Comparison of ENCODE assay signal across 25 cellular contexts in genomic region chr5:130974284-130974683, GRCh38.
"Had no signal": no experiment of that assay in that cellular context is flagged by ENCODE, and none has a peak within 500 bp of the region (broad histone marks: within the 10 kb centered on the region; RNA-seq: fewer than 3 reads in every experiment).

No MANE protein-coding gene starts in this region.

- H3K4me1 ChIP-seq: ascending aorta, breast epithelium had no signal

- H3K36me3 ChIP-seq: ascending aorta, breast epithelium had no signal

- DNase-seq: activated CD4-positive, alpha-beta memory T cell treated with anti-CD3 and anti-CD28 coated beads, Interleukin-2, amount 10 ng/mL, durations not matched to agents 7 days and 5 days; activated CD4-positive, alpha-beta T cell treated with anti-CD3 and anti-CD28 coated beads for 1 hour; activated CD4-positive, alpha-beta T cell treated with anti-CD3 and anti-CD28 coated beads for 4 hours; activated CD4-positive, alpha-beta T cell treated with anti-CD3 and anti-CD28 coated beads, Interleukin-2, amount 10 ng/mL, durations not matched to agents 7 days and 5 days; activated CD4-positive, alpha-beta T cell treated with anti-CD3 and anti-CD28 coated beads, Interleukin-2, amount 50 U/mL, for 4 hours; activated CD8-positive, alpha-beta memory T cell treated with anti-CD3 and anti-CD28 coated beads, Interleukin-2, amount 50 U/mL, for 48 hours; activated gamma-delta T cell; activated naive CD4-positive, alpha-beta T cell; activated naive CD4-positive, alpha-beta T cell treated with anti-CD3 and anti-CD28 coated beads, Interleukin-2, amount 10 ng/mL, durations not matched to agents 7 days and 5 days; activated naive CD8-positive, alpha-beta T cell treated with anti-CD3 and anti-CD28 coated beads, Interleukin-2, amount 10 ng/mL, durations not matched to agents 7 days and 5 days; activated T-cell treated with anti-CD3 and anti-CD28 coated beads for 4 hours; activated T-cell treated with anti-CD3 and anti-CD28 coated beads, Interleukin-2, amount 50 U/mL, for 24 hours; activated T-cell treated with anti-CD3 and anti-CD28 coated beads, Interleukin-2, amount 50 U/mL, for 72 hours; dorsolateral prefrontal cortex; effector memory CD4-positive, alpha-beta T cell; endodermal cell; head of caudate nucleus; T-helper 2 cell had no signal

- H3K27ac ChIP-seq: ascending aorta, breast epithelium, coronary artery, dorsolateral prefrontal cortex, VCaP had no signal

- ATAC-seq: activated naive CD4-positive, alpha-beta T cell treated with anti-CD3 and anti-CD28 coated beads, Interleukin-2, amount 50 U/mL, for 72 hours; activated T-cell treated with anti-CD3 and anti-CD28 coated beads, Interleukin-2, amount 50 U/mL, for 72 hours; esophagus mucosa; WTC11 had no signal

- H3K9me3 ChIP-seq: ascending aorta, breast epithelium had no signal

- H3K4me3 ChIP-seq: ascending aorta, breast epithelium, coronary artery, dorsolateral prefrontal cortex had no signal

- H3K27me3 ChIP-seq: ascending aorta, breast epithelium, dorsolateral prefrontal cortex had no signal
